Comparison of ENCODE assay signal across 15 cellular contexts in the genomic region with DNA sequence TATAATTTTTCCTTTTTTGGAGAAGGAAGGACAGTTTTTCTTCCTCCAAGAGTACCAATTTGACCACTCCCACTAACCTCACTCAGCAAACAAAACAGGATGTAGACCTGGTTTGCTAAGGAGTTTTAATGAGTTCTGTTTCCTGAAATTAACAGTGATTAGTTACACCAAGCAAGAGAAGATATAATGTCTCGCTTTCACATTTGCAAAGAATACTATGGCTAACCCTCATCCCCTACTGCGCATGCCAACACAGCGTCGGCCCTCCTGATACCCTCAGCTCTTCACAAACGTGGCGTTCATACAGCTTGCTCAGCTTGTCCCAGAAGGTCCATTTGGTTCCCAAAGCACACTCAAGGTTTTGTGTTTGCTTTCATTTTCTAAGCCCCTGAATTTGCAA. TPM values are rescaled to one million over a fixed set of nuclear protein-coding genes. Genes with fewer than 3 reads are reported as not detected.
DNase-seq lines count a peak whose midpoint lies in the region; ATAC-seq, FAIRE-seq and TF ChIP-seq lines count a peak whose summit lies in the region.
"Had no signal": no experiment of that assay in that cellular context is flagged by ENCODE, and none has a peak within 500 bp of the region (broad histone marks: within the 10 kb centered on the region; RNA-seq: fewer than 3 reads in every experiment).

No MANE protein-coding gene starts in this region.

- no TSS peak for BruUV-seq in HepG2 (replicated peaks; lab: Mats Ljungman, UMichigan)

- H3K27me3 ChIP-seq in right lobe of liver (no peaks in the 10 kb centered on the region), HepG2 (ENCODE audit: control insufficient read depth in 1 of 2, insufficient read depth in 2 of 2, low read length in 2 of 2) (no peaks in the 10 kb centered on the region)

- TF ChIP-seq CTCF in right lobe of liver (IDR thresholded peaks at IDR 0.05), result no peak
- no peak for TF ChIP-seq CTCF in HepG2 (CRISPR knock-in tag; IDR thresholded peaks at IDR 0.05)

- peak overlapping the region; percentile 32 to 47 for H3K4me3 Mint-ChIP-seq in stimulated activated naive CD8-positive, alpha-beta T cell treated with anti-CD3 and anti-CD28 coated beads, Interleukin-15, amount 100 ng/mL, for 72 hours

- in situ Hi-C loops in HepG2 (cut with HindIII; ENCODE audit: extremely low pct_ligation_motif_present, low pct_unique_long_range_greater_than_20kb), result no loop called here

- no peak overlapping the region for H3K4me2 ChIP-seq in HepG2 (ENCODE audit: low read depth, low read length)

- H3K9me3 Mint-ChIP-seq in stimulated activated naive CD8-positive, alpha-beta T cell treated with anti-CD3 and anti-CD28 coated beads, Interleukin-15, amount 100 ng/mL, for 72 hours, result no peaks in the 10 kb centered on the region

- TF ChIP-seq POLR2A in right lobe of liver (IDR thresholded peaks at IDR 0.05), result no peak
- no peak for TF ChIP-seq POLR2A in HepG2 (IDR thresholded peaks at IDR 0.05; ENCODE audit: insufficient read depth in 1 of 2, low read depth in 2 of 2, low read length in 2 of 2)

- no peak for DNase-seq in right lobe of liver
- DNase-seq in HepG2 (ENCODE audit: low spot score), result no peak
- peak; percentile 74 for DNase-seq in NOMO-1 treated with DMSO at 0.1 percent for 48 hours (lab: John Stamatoyannopoulos, UW; ENCODE audit: unreplicated experiment)
- DNase-seq in central memory CD4-positive, alpha-beta T cell, result peak; percentile 17
- DNase-seq in stimulated activated naive CD8-positive, alpha-beta T cell treated with anti-CD3 and anti-CD28 coated beads, Interleukin-15, amount 100 ng/mL, for 72 hours, result no peak
- DNase-seq in NCI-H1417 (lab: John Stamatoyannopoulos, UW), result no peak
- DNase-seq in RPMI8226, result no peak
- DNase-seq: AML-193, amygdala, NCI-H1694 treated with DMSO at 0.1 percent for 48 hours, NCI-H774 had no signal

- no peak for FAIRE-seq in HepG2 (lab: Jason Lieb, UNC)
- FAIRE-seq: G401.6, keratinocyte had no signal

- POLR2A ChIA-PET in HepG2 (lab: Yijun Ruan, JAX), result no interaction called here

- H3K36me3 ChIP-seq in right lobe of liver, result peaks cover 0 to 32% (median 8%) of the 10 kb centered on the region in 4 donors
- H3K36me3 ChIP-seq in HepG2 (replicated peaks in 1 of 2; ENCODE audit: control insufficient read depth in 1 of 2, insufficient read depth in 2 of 2, low read length in 2 of 2), result peaks cover 25 to 56% of the 10 kb centered on the region in 2 experiments; a peak in 4 of 5 replicates

- no peaks in the 10 kb centered on the region for H3K4me1 ChIP-seq in right lobe of liver
- H3K4me1 ChIP-seq in HepG2 (ENCODE audit: insufficient read depth, low read length), result no peaks in the 10 kb centered on the region

- H3K79me2 ChIP-seq in HepG2 (ENCODE audit: insufficient read depth, low read length), result no peaks in the 10 kb centered on the region

- WGBS in right lobe of liver (ENCODE audit: insufficient coverage, low coverage, low lambda C conversion rate, missing lambda C conversion rate), result 47% methylated on average over 6 of the region's 6 CpGs
- WGBS in HepG2 (ENCODE audit: low lambda C conversion rate), result 100% methylated on average over 6 of the region's 6 CpGs

- no peaks in the 10 kb centered on the region for H3K27me3 Mint-ChIP-seq in stimulated activated naive CD8-positive, alpha-beta T cell treated with anti-CD3 and anti-CD28 coated beads, Interleukin-15, amount 100 ng/mL, for 72 hours

- no peak overlapping the region for H2AFZ ChIP-seq in HepG2 (ENCODE audit: low read length)

- H3K9me3 ChIP-seq in right lobe of liver, result no peaks in the 10 kb centered on the region
- no peaks in the 10 kb centered on the region for H3K9me3 ChIP-seq in HepG2 (ENCODE audit: low read length)

- H3K4me3 ChIP-seq in right lobe of liver (no peak overlapping the region), HepG2 (replicated peaks in 1 of 3; ENCODE audit: insufficient read depth in 1 of 3, low read depth in 2 of 3, low read length in 3 of 3) (no peak overlapping the region)
- H3K4me3 ChIP-seq: SK-N-MC had no signal

- no peak overlapping the region for H3K9ac ChIP-seq in HepG2 (ENCODE audit: insufficient read depth, low read depth, low read length)

- TF ChIP-seq RAD21 in HepG2 (CRISPR knock-in tag; IDR thresholded peaks at IDR 0.05), result no peak

- CTCF ChIA-PET in HepG2 (lab: Yijun Ruan, JAX; ENCODE audit: low intra/inter-chr PET ratio, low total read pairs), result no interaction called here

- H4K20me1 ChIP-seq in HepG2 (ENCODE audit: insufficient read depth, low read length), result no peaks in the 10 kb centered on the region; the same call in 1 of the 2 replicates

- H3K27ac Mint-ChIP-seq in stimulated activated naive CD8-positive, alpha-beta T cell treated with anti-CD3 and anti-CD28 coated beads, Interleukin-15, amount 100 ng/mL, for 72 hours, result peak overlapping the region; percentile 47 to 83

- H3K27ac ChIP-seq in right lobe of liver (no peak overlapping the region), HepG2 (ENCODE audit: extremely low read length, insufficient read depth, low read length) (no peak overlapping the region)
- H3K27ac ChIP-seq: SK-N-MC had no signal

- ATAC-seq in right lobe of liver (peak; percentile 19 to 43 (median 24)), HepG2 (no peak), HG03342 (IDR thresholded peaks at IDR 0.05; ENCODE audit: unreplicated experiment) (no peak)
- peak; percentile 44 for ATAC-seq in stimulated activated naive CD8-positive, alpha-beta T cell treated with anti-CD3 and anti-CD28 coated beads, Interleukin-15, amount 100 ng/mL, for 72 hours

- intact Hi-C loops in right lobe of liver (cut with DNase I), result no loop called here
- intact Hi-C loops in HepG2 (cut with micrococcal nuclease; ENCODE audit: unreplicated experiment), result no loop called here

- H3K4me1 Mint-ChIP-seq in stimulated activated naive CD8-positive, alpha-beta T cell treated with anti-CD3 and anti-CD28 coated beads, Interleukin-15, amount 100 ng/mL, for 72 hours, result peaks cover 35% of the 10 kb centered on the region

- TF ChIP-seq EP300 in HepG2 (IDR thresholded peaks at IDR 0.05; ENCODE audit: low read depth in 2 of 2, low read length in 2 of 2) (no peak), HepG2 (CRISPR knock-in tag; IDR thresholded peaks at IDR 0.05; ENCODE audit: borderline replicate concordance) (no peak)

TF ChIP-seq in HepG2, 621 proteins besides CTCF, POLR2A, EP300 and RAD21:
- TF ChIP-seq HDAC2 (CRISPR knock-in tag; IDR thresholded peaks at IDR 0.05), result no peak
TF ChIP-seq in HepG2: peak in this region for 0.

RNA-seq across cellular contexts. Expression of a gene that starts 41.9 kb away (rescaled TPM):
- 1 to 10 TPM; 2.4 to 4.9 (median 3.7) TPM for total RNA-seq in right lobe of liver
- total RNA-seq in HepG2 (2016; rRNA removed; fragmentation: Illumina TruSeq; extraction: Trizol), result 14.1 and 15.1 TPM in 2 replicates
- total RNA-seq in HepG2 (2016; cell fraction: cytosol; rRNA removed; fragmentation: Illumina TruSeq; extraction: Trizol; ENCODE audit: low read depth), result 0.91 and 1.3 TPM in 2 replicates
- total RNA-seq in HepG2 (2016; cell fraction: insoluble cytoplasmic fraction; rRNA removed; fragmentation: Illumina TruSeq; extraction: Trizol), result 12.9 and 15.9 TPM in 2 replicates
- total RNA-seq in HepG2 (2016; cell fraction: membrane; rRNA removed; fragmentation: Illumina TruSeq; extraction: Trizol), result 4.6 and 5.0 TPM in 2 replicates
- total RNA-seq in HepG2 (2016; cell fraction: nucleus; rRNA removed; fragmentation: Illumina TruSeq; extraction: Trizol), result 6.5 and 8.3 TPM in 2 replicates
- polyA plus RNA-seq in HepG2 (2011; rRNA removed), result 9.9 and 11.2 TPM in 2 replicates
- 10.8 and 11.0 TPM in 2 replicates for polyA plus RNA-seq in HepG2 (2011; cell fraction: cytosol; rRNA removed)
- polyA plus RNA-seq in HepG2 (2011; cell fraction: nucleus; rRNA removed), result 17.2 and 18.8 TPM in 2 replicates
- 5.3 and 5.7 TPM in 2 replicates for polyA plus RNA-seq in HepG2 (2012)
- polyA plus RNA-seq in HepG2 (2016; cell fraction: cytosol; fragmentation: Illumina TruSeq; extraction: Trizol; ENCODE audit: low read depth), result 0.66 and 1.2 TPM in 2 replicates
- polyA plus RNA-seq in HepG2 (2016; cell fraction: insoluble cytoplasmic fraction; fragmentation: Illumina TruSeq; extraction: Trizol; ENCODE audit: low read depth), result 16.3 and 16.9 TPM in 2 replicates
- 2.2 and 3.4 TPM in 2 replicates for polyA plus RNA-seq in HepG2 (2016; cell fraction: membrane; fragmentation: Illumina TruSeq; extraction: Trizol; ENCODE audit: low read depth)
- 12.6 and 15.6 TPM in 2 replicates for polyA plus RNA-seq in HepG2 (2016; cell fraction: nucleus; fragmentation: Illumina TruSeq; extraction: Trizol; ENCODE audit: insufficient read depth, low read depth)
- polyA minus RNA-seq in HepG2 (2011; rRNA and poly(A)+ RNA removed; ENCODE audit: low replicate concordance), result 61.7 and 67.2 TPM in 2 replicates
- 6.2 and 7.6 TPM in 2 replicates for polyA minus RNA-seq in HepG2 (2011; cell fraction: cytosol; rRNA and poly(A)+ RNA removed)
- polyA minus RNA-seq in HepG2 (2011; cell fraction: nucleus; rRNA and poly(A)+ RNA removed), result 9.8 and 10.4 TPM in 2 replicates

RNA-seq across cellular contexts. Expression of a gene that starts 52.8 kb away (rescaled TPM):
- 10 to 100 TPM in 3 of 6 experiments, 1 to 10 TPM in 3; 6.3 to 14.9 (median 9.8) TPM for total RNA-seq in right lobe of liver
- 17.4 and 18.3 TPM in 2 replicates for total RNA-seq in HepG2 (2016; rRNA removed; fragmentation: Illumina TruSeq; extraction: Trizol)
- total RNA-seq in HepG2 (2016; cell fraction: cytosol; rRNA removed; fragmentation: Illumina TruSeq; extraction: Trizol; ENCODE audit: low read depth), result 2.2 and 2.6 TPM in 2 replicates
- total RNA-seq in HepG2 (2016; cell fraction: insoluble cytoplasmic fraction; rRNA removed; fragmentation: Illumina TruSeq; extraction: Trizol), result 17.1 and 17.9 TPM in 2 replicates
- 7.5 and 8.2 TPM in 2 replicates for total RNA-seq in HepG2 (2016; cell fraction: membrane; rRNA removed; fragmentation: Illumina TruSeq; extraction: Trizol)
- 15.1 and 18.6 TPM in 2 replicates for total RNA-seq in HepG2 (2016; cell fraction: nucleus; rRNA removed; fragmentation: Illumina TruSeq; extraction: Trizol)
- 5.1 and 6.3 TPM in 2 replicates for polyA plus RNA-seq in HepG2 (2011; rRNA removed)
- 5.7 and 6.0 TPM in 2 replicates for polyA plus RNA-seq in HepG2 (2011; cell fraction: cytosol; rRNA removed)
- 9.9 and 11.3 TPM in 2 replicates for polyA plus RNA-seq in HepG2 (2011; cell fraction: nucleus; rRNA removed)
- polyA plus RNA-seq in HepG2 (2012), result 9.8 and 11.5 TPM in 2 replicates
- 1.1 TPM in 2 replicates for polyA plus RNA-seq in HepG2 (2016; cell fraction: cytosol; fragmentation: Illumina TruSeq; extraction: Trizol; ENCODE audit: low read depth)
- polyA plus RNA-seq in HepG2 (2016; cell fraction: insoluble cytoplasmic fraction; fragmentation: Illumina TruSeq; extraction: Trizol; ENCODE audit: low read depth), result 15.2 and 16.4 TPM in 2 replicates
- polyA plus RNA-seq in HepG2 (2016; cell fraction: membrane; fragmentation: Illumina TruSeq; extraction: Trizol; ENCODE audit: low read depth), result 3.5 and 4.1 TPM in 2 replicates
- polyA plus RNA-seq in HepG2 (2016; cell fraction: nucleus; fragmentation: Illumina TruSeq; extraction: Trizol; ENCODE audit: insufficient read depth, low read depth), result 17.8 and 17.9 TPM in 2 replicates
- 10.1 and 10.5 TPM in 2 replicates for polyA minus RNA-seq in HepG2 (2011; rRNA and poly(A)+ RNA removed; ENCODE audit: low replicate concordance)
- 6.4 and 6.6 TPM in 2 replicates for polyA minus RNA-seq in HepG2 (2011; cell fraction: cytosol; rRNA and poly(A)+ RNA removed)
- polyA minus RNA-seq in HepG2 (2011; cell fraction: nucleus; rRNA and poly(A)+ RNA removed), result 8.7 and 9.5 TPM in 2 replicates

Comparison
In these comparisons a context has a peak if more than half of its experiments do, and no peak if none do; other contexts are left out.
1. ATAC-seq: peak in right lobe of liver (4 of 4) and stimulated activated naive CD8-positive, alpha-beta T cell treated with anti-CD3 and anti-CD28 coated beads, Interleukin-15, amount 100 ng/mL, for 72 hours (single experiment); none in HepG2 (single experiment) and HG03342 (single experiment).
2. DNase-seq: peak in NOMO-1 treated with DMSO at 0.1 percent for 48 hours (single experiment) and central memory CD4-positive, alpha-beta T cell (single experiment); none in right lobe of liver (0 of 3), HepG2 (single experiment), stimulated activated naive CD8-positive, alpha-beta T cell treated with anti-CD3 and anti-CD28 coated beads, Interleukin-15, amount 100 ng/mL, for 72 hours (0 of 2), NCI-H1417 (0 of 3) and RPMI8226 (single experiment).